Comparison of ENCODE assay signal across 9 cellular contexts in genomic region chr10:127694580-127695193, GRCh38. TPM values are rescaled to one million over a fixed set of nuclear protein-coding genes. Genes with fewer than 3 reads are reported as not detected.
DNase-seq lines count a peak whose midpoint lies in the region; ATAC-seq and TF ChIP-seq lines count a peak whose summit lies in the region.
"Had no signal": no experiment of that assay in that cellular context is flagged by ENCODE, and none has a peak within 500 bp of the region (broad histone marks: within the 10 kb centered on the region; RNA-seq: fewer than 3 reads in every experiment).

No MANE protein-coding gene starts in this region.

- no peaks in the 10 kb centered on the region for H3K9me3 Mint-ChIP-seq in activated naive CD4-positive, alpha-beta T cell treated with anti-CD3 and anti-CD28 coated beads, Interleukin-2, amount 10 ng/mL, durations not matched to agents 7 days and 5 days
- H3K9me3 Mint-ChIP-seq: central memory CD8-positive, alpha-beta T cell had no signal

- WGBS in psoas muscle, 3 donors, result 53 to 56% (median 54%) methylated on average over 8 of the region's 8 CpGs

- DNase-seq in activated naive CD4-positive, alpha-beta T cell treated with anti-CD3 and anti-CD28 coated beads, Interleukin-2, amount 10 ng/mL, durations not matched to agents 7 days and 5 days, result peak; percentile 53
- DNase-seq in activated naive CD4-positive, alpha-beta T cell treated with anti-CD3 and anti-CD28 coated beads, Interleukin-2, amount 50 U/mL, for 16 hours, result no peak
- DNase-seq in RWPE1 (ENCODE audit: low spot score) (peak; percentile 51), foreskin melanocyte (peak; percentile 8), psoas muscle (no peak), sciatic nerve (ENCODE audit: low spot score) (no peak)

- H3K4me1 Mint-ChIP-seq in activated naive CD4-positive, alpha-beta T cell treated with anti-CD3 and anti-CD28 coated beads, Interleukin-2, amount 10 ng/mL, durations not matched to agents 7 days and 5 days, result no peaks in the 10 kb centered on the region
- H3K4me1 Mint-ChIP-seq: central memory CD8-positive, alpha-beta T cell had no signal

- CTCF ChIA-PET in activated naive CD4-positive, alpha-beta T cell treated with anti-CD3 and anti-CD28 coated beads, Interleukin-2, amount 10 ng/mL, durations not matched to agents 7 days and 5 days (lab: Charles Lee), result interaction anchor here (0.6 to 1.0 kb wide), 4 partner anchors 17 to 147 kb away, joined by 3 to 4 read pairs (median 3); no protein-coding TSS in a partner anchor
- CTCF ChIA-PET in RWPE1 (lab: Yijun Ruan, JAX), result interaction anchor here (0.6 to 2.3 kb wide), 6 partner anchors 9 to 129 kb away, joined by 3 to 10 read pairs (median 4); no protein-coding TSS in a partner anchor

- H3K27ac Mint-ChIP-seq in activated naive CD4-positive, alpha-beta T cell treated with anti-CD3 and anti-CD28 coated beads, Interleukin-2, amount 10 ng/mL, durations not matched to agents 7 days and 5 days, result no peak overlapping the region

- TF ChIP-seq CTCF in RWPE1 (conservative IDR thresholded peaks at IDR 0.05; ENCODE audit: low read depth), result peak; percentile 35
- no peak for TF ChIP-seq CTCF in psoas muscle (IDR thresholded peaks at IDR 0.05)

- H3K36me3 Mint-ChIP-seq in activated naive CD4-positive, alpha-beta T cell treated with anti-CD3 and anti-CD28 coated beads, Interleukin-2, amount 10 ng/mL, durations not matched to agents 7 days and 5 days, result no peaks in the 10 kb centered on the region

- POLR2A ChIA-PET in RWPE1 (lab: Yijun Ruan, JAX; ENCODE audit: low non-redundant PET), result no interaction called here

- H3K27me3 ChIP-seq in psoas muscle (ENCODE audit: insufficient read depth in 3 of 3, low read length in 2 of 3), result no peaks in the 10 kb centered on the region

- ATAC-seq in HG03159 (IDR thresholded peaks at IDR 0.05; ENCODE audit: unreplicated experiment) (peak; percentile 85), psoas muscle (no peak), GM19324 (IDR thresholded peaks at IDR 0.05; ENCODE audit: low FRiP score, unreplicated experiment) (no peak), sciatic nerve (no peak)

- intact Hi-C loops in psoas muscle (cut with DNase I), result no loop called here
- intact Hi-C loops in sciatic nerve (cut with DNase I), result no loop called here

- H3K4me1 ChIP-seq in psoas muscle, result no peaks in the 10 kb centered on the region

- H3K9me3 ChIP-seq in psoas muscle, result no peaks in the 10 kb centered on the region

- no peaks in the 10 kb centered on the region for H3K27me3 Mint-ChIP-seq in activated naive CD4-positive, alpha-beta T cell treated with anti-CD3 and anti-CD28 coated beads, Interleukin-2, amount 10 ng/mL, durations not matched to agents 7 days and 5 days
- H3K27me3 Mint-ChIP-seq: central memory CD8-positive, alpha-beta T cell had no signal

- no peak overlapping the region for H3K4me3 Mint-ChIP-seq in activated naive CD4-positive, alpha-beta T cell treated with anti-CD3 and anti-CD28 coated beads, Interleukin-2, amount 10 ng/mL, durations not matched to agents 7 days and 5 days
- H3K4me3 Mint-ChIP-seq: central memory CD8-positive, alpha-beta T cell had no signal

- no peak overlapping the region for H3K4me3 ChIP-seq in psoas muscle

- H3K27ac ChIP-seq in RWPE1, result no peak overlapping the region
- no peak overlapping the region for H3K27ac ChIP-seq in psoas muscle

- no peaks in the 10 kb centered on the region for H3K36me3 ChIP-seq in psoas muscle (ENCODE audit: insufficient read depth in 1 of 2, low read depth in 1 of 2)

RNA-seq across cellular contexts. Expression of gene FOXI2, which starts 42.3 kb away (rescaled TPM):
- not detected for total RNA-seq in psoas muscle
- under 1 TPM in 1 of 3 donors, not detected in 2; 0.03 TPM for polyA plus RNA-seq in psoas muscle
- 0.40 TPM for total RNA-seq in sciatic nerve

Comparison
In these comparisons a context has a peak if more than half of its experiments do, and no peak if none do; other contexts are left out.
1. DNase-seq: peak in activated naive CD4-positive, alpha-beta T cell treated with anti-CD3 and anti-CD28 coated beads, Interleukin-2, amount 10 ng/mL, durations not matched to agents 7 days and 5 days (single experiment), RWPE1 (single experiment) and foreskin melanocyte (single experiment); none in activated naive CD4-positive, alpha-beta T cell treated with anti-CD3 and anti-CD28 coated beads, Interleukin-2, amount 50 U/mL, for 16 hours (single experiment), psoas muscle (0 of 2) and sciatic nerve (single experiment).